In genomic region chr2:96835830-96836229, GRCh38 we compare ENCODE assay signal across 34 cellular contexts.
"Had no signal": no experiment of that assay in that cellular context is flagged by ENCODE, and none has a peak within 500 bp of the region (broad histone marks: within the 10 kb centered on the region; RNA-seq: fewer than 3 reads in every experiment).

No MANE protein-coding gene starts in this region.

- H3K9me3 ChIP-seq: adrenal gland, ascending aorta, breast epithelium, colonic mucosa, esophagus squamous epithelium had no signal

- H3K27ac ChIP-seq: adrenal gland, ascending aorta, breast epithelium, cardiac muscle cell, colonic mucosa, epithelial cell of prostate, esophagus squamous epithelium, WERI-Rb-1 had no signal

- H3K27me3 ChIP-seq: adrenal gland, ascending aorta, breast epithelium, cardiac muscle cell, colonic mucosa, esophagus squamous epithelium had no signal

- H3K4me1 ChIP-seq: ascending aorta, breast epithelium had no signal

- H3K4me3 ChIP-seq: adrenal gland, ascending aorta, breast epithelium, cardiac muscle cell, colonic mucosa, esophagus squamous epithelium had no signal

- ATAC-seq: activated CD4-positive, CD25-positive, alpha-beta regulatory T cell treated with anti-CD3 and anti-CD28 coated beads, Interleukin-2, amount 50 U/mL, for 24 hours; activated CD8-positive, alpha-beta T cell treated with anti-CD3 and anti-CD28 coated beads for 36 hours; activated naive CD8-positive, alpha-beta T cell treated with anti-CD3 and anti-CD28 coated beads, Interleukin-2, amount 50 U/mL, for 24 hours; T-cell had no signal

- DNase-seq: activated B cell treated with CpG ODN at 0.5 μM for 24 hours; activated CD4-positive, alpha-beta T cell treated with anti-CD3 and anti-CD28 coated beads for 48 hours; activated CD4-positive, alpha-beta T cell treated with anti-CD3 and anti-CD28 coated beads, Interleukin-2, amount 50 U/mL, for 1 hour; activated CD4-positive, alpha-beta T cell treated with anti-CD3 and anti-CD28 coated beads, Interleukin-2, amount 50 U/mL, for 48 hours; activated CD8-positive, alpha-beta memory T cell treated with anti-CD3 and anti-CD28 coated beads for 24 hours; activated CD8-positive, alpha-beta T cell treated with anti-CD3 and anti-CD28 coated beads for 36 hours; activated effector memory CD4-positive, alpha-beta T cell treated with anti-CD3 and anti-CD28 coated beads, Interleukin-2, amount 50 U/mL, for 16 hours; activated naive CD4-positive, alpha-beta T cell treated with anti-CD3 and anti-CD28 coated beads for 36 hours; activated naive CD8-positive, alpha-beta T cell treated with anti-CD3 and anti-CD28 coated beads for 36 hours; activated naive CD8-positive, alpha-beta T cell treated with anti-CD3 and anti-CD28 coated beads, Interleukin-2, amount 50 U/mL, for 24 hours; activated T-cell treated with anti-CD3 and anti-CD28 coated beads, Interleukin-2, amount 50 U/mL, for 1 hour; activated T-cell treated with anti-CD3 and anti-CD28 coated beads, Interleukin-2, amount 50 U/mL, for 48 hours; adrenal gland; central memory CD4-positive, alpha-beta T cell; cerebellar nuclear complex; colonic mucosa; effector CD8-positive, alpha-beta T cell; esophagus squamous epithelium; foreskin melanocyte; head of caudate nucleus; T-cell; T1000; WERI-Rb-1 had no signal

- H3K36me3 ChIP-seq: breast epithelium, colonic mucosa had no signal

- H3K27me3 Mint-ChIP-seq: activated B cell treated with CpG ODN at 0.5 μM for 24 hours; activated CD8-positive, alpha-beta T cell treated with anti-CD3 and anti-CD28 coated beads for 36 hours; activated naive CD4-positive, alpha-beta T cell treated with anti-CD3 and anti-CD28 coated beads, Interleukin-2, amount 50 U/mL, for 24 hours; activated naive CD8-positive, alpha-beta T cell treated with anti-CD3 and anti-CD28 coated beads for 36 hours; activated naive CD8-positive, alpha-beta T cell treated with anti-CD3 and anti-CD28 coated beads, Interleukin-2, amount 50 U/mL, for 24 hours; brain; T-cell had no signal

- H3K9me3 Mint-ChIP-seq: activated B cell treated with CpG ODN at 0.5 μM for 24 hours; activated CD8-positive, alpha-beta T cell treated with anti-CD3 and anti-CD28 coated beads for 36 hours; activated naive CD4-positive, alpha-beta T cell treated with anti-CD3 and anti-CD28 coated beads for 36 hours; activated naive CD4-positive, alpha-beta T cell treated with anti-CD3 and anti-CD28 coated beads, Interleukin-2, amount 50 U/mL, for 24 hours; activated naive CD8-positive, alpha-beta T cell treated with anti-CD3 and anti-CD28 coated beads for 36 hours; activated naive CD8-positive, alpha-beta T cell treated with anti-CD3 and anti-CD28 coated beads, Interleukin-2, amount 50 U/mL, for 24 hours; activated T-helper 1 cell treated with anti-CD3 and anti-CD28 coated beads, Interleukin-12 subunit alpha, Interleukin-12 subunit beta, Interleukin-2, Interleukin-4 antibody, amounts not matched to agents 30 ng/mL and 10 ng/mL and 1 ng/mL, durations not matched to agents 14 hours and 24 hours and 36 hours; activated T-helper 2 cell treated with anti-CD3 and anti-CD28 coated beads, Interferon-gamma antibody, Interleukin-2, Interleukin-4, amounts not matched to agents 10 μg/mL and 5 μg/mL and 100 μg/mL, durations not matched to agents 14 hours and 24 hours and 36 hours; brain; T-cell; T-helper 1 cell treated with Interleukin-12 subunit alpha and Interleukin-12 subunit beta and Interleukin-4 antibody, amounts not matched to agents 30 μg/mL and 1 μg/mL, for 36 hours; T-helper 2 cell treated with Interferon-gamma antibody and Interleukin-4, amounts not matched to agents 5 μg/mL and 100 μg/mL, for 36 hours had no signal

- H3K27ac Mint-ChIP-seq: activated B cell treated with CpG ODN at 0.5 μM for 24 hours; activated CD8-positive, alpha-beta T cell treated with anti-CD3 and anti-CD28 coated beads for 36 hours; activated naive CD4-positive, alpha-beta T cell treated with anti-CD3 and anti-CD28 coated beads for 36 hours; activated naive CD4-positive, alpha-beta T cell treated with anti-CD3 and anti-CD28 coated beads, Interleukin-2, amount 50 U/mL, for 24 hours; activated naive CD8-positive, alpha-beta T cell treated with anti-CD3 and anti-CD28 coated beads for 36 hours; activated naive CD8-positive, alpha-beta T cell treated with anti-CD3 and anti-CD28 coated beads, Interleukin-2, amount 50 U/mL, for 24 hours; activated T-helper 1 cell treated with anti-CD3 and anti-CD28 coated beads, Interleukin-12 subunit alpha, Interleukin-12 subunit beta, Interleukin-2, Interleukin-4 antibody, amounts not matched to agents 30 ng/mL and 10 ng/mL and 1 ng/mL, durations not matched to agents 14 hours and 24 hours and 36 hours; activated T-helper 2 cell treated with anti-CD3 and anti-CD28 coated beads, Interferon-gamma antibody, Interleukin-2, Interleukin-4, amounts not matched to agents 10 μg/mL and 5 μg/mL and 100 μg/mL, durations not matched to agents 14 hours and 24 hours and 36 hours; brain; T-cell; T-helper 1 cell treated with Interleukin-12 subunit alpha and Interleukin-12 subunit beta and Interleukin-4 antibody, amounts not matched to agents 30 μg/mL and 1 μg/mL, for 36 hours; T-helper 2 cell treated with Interferon-gamma antibody and Interleukin-4, amounts not matched to agents 5 μg/mL and 100 μg/mL, for 36 hours had no signal

- H3K4me3 Mint-ChIP-seq: activated B cell treated with CpG ODN at 0.5 μM for 24 hours; activated CD8-positive, alpha-beta T cell treated with anti-CD3 and anti-CD28 coated beads for 36 hours; activated naive CD4-positive, alpha-beta T cell treated with anti-CD3 and anti-CD28 coated beads for 36 hours; activated naive CD4-positive, alpha-beta T cell treated with anti-CD3 and anti-CD28 coated beads, Interleukin-2, amount 50 U/mL, for 24 hours; activated naive CD8-positive, alpha-beta T cell treated with anti-CD3 and anti-CD28 coated beads for 36 hours; activated naive CD8-positive, alpha-beta T cell treated with anti-CD3 and anti-CD28 coated beads, Interleukin-2, amount 50 U/mL, for 24 hours; activated T-helper 1 cell treated with anti-CD3 and anti-CD28 coated beads, Interleukin-12 subunit alpha, Interleukin-12 subunit beta, Interleukin-2, Interleukin-4 antibody, amounts not matched to agents 30 ng/mL and 10 ng/mL and 1 ng/mL, durations not matched to agents 14 hours and 24 hours and 36 hours; brain; T-cell; T-helper 1 cell treated with Interleukin-12 subunit alpha and Interleukin-12 subunit beta and Interleukin-4 antibody, amounts not matched to agents 30 μg/mL and 1 μg/mL, for 36 hours; T-helper 2 cell treated with Interferon-gamma antibody and Interleukin-4, amounts not matched to agents 5 μg/mL and 100 μg/mL, for 36 hours had no signal
